24 cellular contexts compared by ENCODE assay signal in genomic region chr7:36109013-36109627, GRCh38. TPM values are rescaled to one million over a fixed set of nuclear protein-coding genes. Genes with fewer than 3 reads are reported as not detected.
DNase-seq lines count a peak whose midpoint lies in the region; TF ChIP-seq lines count a peak whose summit lies in the region.
"Had no signal": no experiment of that assay in that cellular context is flagged by ENCODE, and none has a peak within 500 bp of the region (broad histone marks: within the 10 kb centered on the region; RNA-seq: fewer than 3 reads in every experiment).

No MANE protein-coding gene starts in this region.

- H3K36me3 ChIP-seq in MM.1S (replicated peaks; ENCODE audit: insufficient read depth, low read length) (no peaks in the 10 kb centered on the region), endodermal cell (ENCODE audit: control insufficient read depth, insufficient read depth, low read length) (no peaks in the 10 kb centered on the region), H7 (replicated peaks; ENCODE audit: control insufficient read depth, insufficient read depth, low read length) (no peaks in the 10 kb centered on the region)
- H3K36me3 ChIP-seq in effector memory CD4-positive, alpha-beta T cell (ENCODE audit: control insufficient read depth, insufficient read depth, low read length): no peaks in the 10 kb centered on the region
- H3K36me3 ChIP-seq: breast epithelium, SJSA1 had no signal

- H3K4me1 Mint-ChIP-seq in osteocyte (ENCODE audit: unreplicated experiment) (no peaks in the 10 kb centered on the region), endodermal cell (peaks cover 10% of the 10 kb centered on the region)
- H3K4me1 Mint-ChIP-seq: IgD-negative memory B cell had no signal

- H3K4me1 ChIP-seq in MM.1S (ENCODE audit: low read length) (peaks cover 4% of the 10 kb centered on the region; the same call in 1 of the 2 replicates), endodermal cell (ENCODE audit: control insufficient read depth, insufficient read depth, low read length) (no peaks in the 10 kb centered on the region)
- H3K4me1 ChIP-seq in effector memory CD4-positive, alpha-beta T cell (ENCODE audit: control insufficient read depth, insufficient read depth, low read length, poor library complexity, severe bottlenecking): no peaks in the 10 kb centered on the region
- H3K4me1 ChIP-seq: breast epithelium, testis had no signal

- DNase-seq in MM.1S: peak; percentile 32
- peak; percentile 94 for DNase-seq in NCI-H69 (lab: John Stamatoyannopoulos, UW)
- peak; percentile 75 for DNase-seq in osteocyte (ENCODE audit: extremely low spot score, unreplicated experiment)
- no peak for DNase-seq in effector memory CD4-positive, alpha-beta T cell
- DNase-seq in endodermal cell: no peak
- DNase-seq in H7: no peak
- DNase-seq: activated gamma-delta T cell treated with Interleukin-2 at 50 U/mL for 16 hours; activated T-cell treated with anti-CD3 and anti-CD28 coated beads, Interleukin-2, amount 50 U/mL, for 24 hours; amniotic stem cell; effector CD4-positive, alpha-beta T cell; foreskin melanocyte; GM23248; left colon; mesenchymal stem cell; NCI-H226; nucleus accumbens; stimulated activated CD4-positive, alpha-beta T cell treated with anti-CD3 and anti-CD28 coated beads, Interleukin-2, amount 100 ng/mL, for 24 hours; T-helper 1 cell; testis had no signal

- H3K9me3 ChIP-seq in MM.1S (replicated peaks; ENCODE audit: insufficient read depth, low read length) (no peaks in the 10 kb centered on the region), endodermal cell (ENCODE audit: control insufficient read depth, low read length) (no peaks in the 10 kb centered on the region)
- no peaks in the 10 kb centered on the region for H3K9me3 ChIP-seq in effector memory CD4-positive, alpha-beta T cell (ENCODE audit: control insufficient read depth, low read length)
- H3K9me3 ChIP-seq: breast epithelium, SJSA1, testis had no signal

- H3K9ac ChIP-seq in MM.1S (ENCODE audit: low read length) (no peak overlapping the region), endodermal cell (ENCODE audit: extremely low read depth, low read length, poor library complexity, severe bottlenecking) (no peak overlapping the region)
- H3K9ac ChIP-seq: GM23248 had no signal

- H3K36me3 Mint-ChIP-seq in osteocyte (ENCODE audit: unreplicated experiment): no peaks in the 10 kb centered on the region
- H3K36me3 Mint-ChIP-seq in endodermal cell (ENCODE audit: low read depth): no peaks in the 10 kb centered on the region
- H3K36me3 Mint-ChIP-seq: IgD-negative memory B cell had no signal

- H3K4me3 ChIP-seq in MM.1S (ENCODE audit: low read length) (no peak overlapping the region), endodermal cell (ENCODE audit: low read length) (no peak overlapping the region), H7 (ENCODE audit: insufficient read depth, low read depth, low read length) (no peak overlapping the region)
- no peak overlapping the region for H3K4me3 ChIP-seq in effector memory CD4-positive, alpha-beta T cell (ENCODE audit: insufficient read depth, low read depth, low read length, poor library complexity, severe bottlenecking)
- H3K4me3 ChIP-seq: breast epithelium, GM23248, SJSA1, smooth muscle cell, testis had no signal

- H4K20me1 ChIP-seq in MM.1S (ENCODE audit: insufficient read depth, low read length): no peaks in the 10 kb centered on the region

- H3K4me2 ChIP-seq in MM.1S (ENCODE audit: low read depth, low read length): no peak overlapping the region
- H3K4me2 ChIP-seq: smooth muscle cell had no signal

- H3F3A ChIP-seq in MM.1S (ENCODE audit: insufficient read depth, low read length): no peaks in the 10 kb centered on the region

- H3K27ac ChIP-seq in C4-2B (peak overlapping the region; percentile 15; the same call in 1 of the 2 replicates), MM.1S (ENCODE audit: low read length) (no peak overlapping the region), endodermal cell (ENCODE audit: low read depth, low read length) (no peak overlapping the region)
- H3K27ac ChIP-seq in effector memory CD4-positive, alpha-beta T cell (ENCODE audit: insufficient read depth, low read length, poor library complexity, severe bottlenecking): no peak overlapping the region
- H3K27ac ChIP-seq: breast epithelium, GM23248, SJSA1, testis had no signal

- H3K27ac Mint-ChIP-seq in osteocyte (ENCODE audit: unreplicated experiment) (no peak overlapping the region), endodermal cell (no peak overlapping the region)
- H3K27ac Mint-ChIP-seq: activated T-cell treated with anti-CD3 and anti-CD28 coated beads, Interleukin-2, amount 50 U/mL, for 24 hours had no signal

- no peak overlapping the region for H2AFZ ChIP-seq in MM.1S (ENCODE audit: low read length)
- H2AFZ ChIP-seq: GM23248 had no signal

- H3K9me3 Mint-ChIP-seq in osteocyte (ENCODE audit: unreplicated experiment) (no peaks in the 10 kb centered on the region), endodermal cell (no peaks in the 10 kb centered on the region)
- H3K9me3 Mint-ChIP-seq: activated T-cell treated with anti-CD3 and anti-CD28 coated beads, Interleukin-2, amount 50 U/mL, for 24 hours had no signal

- no peaks in the 10 kb centered on the region for H3K9me2 ChIP-seq in MM.1S (replicated peaks; ENCODE audit: insufficient read depth, low read length)

- H3K27me3 Mint-ChIP-seq in osteocyte (ENCODE audit: unreplicated experiment) (peaks cover 2% of the 10 kb centered on the region), endodermal cell (ENCODE audit: insufficient read depth) (peaks cover 38% of the 10 kb centered on the region)

- TF ChIP-seq CTCF in C4-2B (conservative IDR thresholded peaks at IDR 0.05) (no peak), MM.1S (IDR thresholded peaks at IDR 0.05; ENCODE audit: low read length) (no peak), osteocyte (IDR thresholded peaks at IDR 0.05) (no peak), endodermal cell (conservative IDR thresholded peaks at IDR 0.05) (no peak)

- H3K4me3 Mint-ChIP-seq in osteocyte (ENCODE audit: unreplicated experiment): no peak overlapping the region
- no peak overlapping the region for H3K4me3 Mint-ChIP-seq in endodermal cell
- H3K4me3 Mint-ChIP-seq: activated T-cell treated with anti-CD3 and anti-CD28 coated beads, Interleukin-2, amount 50 U/mL, for 24 hours; IgD-negative memory B cell had no signal

- H3K27me3 ChIP-seq in MM.1S (replicated peaks; ENCODE audit: insufficient read depth, low read length): no peaks in the 10 kb centered on the region
- H3K27me3 ChIP-seq in effector memory CD4-positive, alpha-beta T cell (replicated peaks; ENCODE audit: control insufficient read depth, insufficient read depth, low read length, poor library complexity, severe bottlenecking): no peaks in the 10 kb centered on the region
- no peaks in the 10 kb centered on the region for H3K27me3 ChIP-seq in endodermal cell (ENCODE audit: control insufficient read depth, insufficient read depth, low read length, poor library complexity, severe bottlenecking)
- H3K27me3 ChIP-seq in H7 (ENCODE audit: control insufficient read depth, insufficient read depth, low read length): no peaks in the 10 kb centered on the region
- H3K27me3 ChIP-seq: breast epithelium, SJSA1, testis had no signal

- no peaks in the 10 kb centered on the region for H3K79me2 ChIP-seq in MM.1S (ENCODE audit: low read length)

- 69 to 78% methylated on average over 5 to 6 of the region's 6 CpGs for WGBS in endodermal cell (ENCODE audit: insufficient coverage in 1 of 2, insufficient read length in 1 of 2), 2 experiments

RNA-seq across cellular contexts. Expression of gene EEPD1, which starts 43.9 kb away (rescaled TPM):
- total RNA-seq in osteocyte: 1.3 and 1.4 TPM in 2 replicates
- 10 to 100 TPM in 1 of 2 donors, 1 to 10 TPM in 1; 9.7 to 11.4 TPM for total RNA-seq in endodermal cell
- polyA plus RNA-seq in endodermal cell (2013, experiment 1 of 2): 5.7 TPM
- polyA plus RNA-seq in endodermal cell (2013, experiment 2 of 2): 6.1 TPM
- total RNA-seq in H7 (2014; rRNA removed; shearing (Covaris generic)): 9.8 and 13.0 TPM in 2 replicates

Comparison
In these comparisons a context has a peak if more than half of its experiments do, and no peak if none do; other contexts are left out.
1. DNase-seq: peak in MM.1S (single experiment), NCI-H69 (single experiment) and osteocyte (single experiment); none in effector memory CD4-positive, alpha-beta T cell (0 of 3), endodermal cell (single experiment) and H7 (single experiment).